Comparison of ENCODE assay signal across 7 cellular contexts in the genomic region with DNA sequence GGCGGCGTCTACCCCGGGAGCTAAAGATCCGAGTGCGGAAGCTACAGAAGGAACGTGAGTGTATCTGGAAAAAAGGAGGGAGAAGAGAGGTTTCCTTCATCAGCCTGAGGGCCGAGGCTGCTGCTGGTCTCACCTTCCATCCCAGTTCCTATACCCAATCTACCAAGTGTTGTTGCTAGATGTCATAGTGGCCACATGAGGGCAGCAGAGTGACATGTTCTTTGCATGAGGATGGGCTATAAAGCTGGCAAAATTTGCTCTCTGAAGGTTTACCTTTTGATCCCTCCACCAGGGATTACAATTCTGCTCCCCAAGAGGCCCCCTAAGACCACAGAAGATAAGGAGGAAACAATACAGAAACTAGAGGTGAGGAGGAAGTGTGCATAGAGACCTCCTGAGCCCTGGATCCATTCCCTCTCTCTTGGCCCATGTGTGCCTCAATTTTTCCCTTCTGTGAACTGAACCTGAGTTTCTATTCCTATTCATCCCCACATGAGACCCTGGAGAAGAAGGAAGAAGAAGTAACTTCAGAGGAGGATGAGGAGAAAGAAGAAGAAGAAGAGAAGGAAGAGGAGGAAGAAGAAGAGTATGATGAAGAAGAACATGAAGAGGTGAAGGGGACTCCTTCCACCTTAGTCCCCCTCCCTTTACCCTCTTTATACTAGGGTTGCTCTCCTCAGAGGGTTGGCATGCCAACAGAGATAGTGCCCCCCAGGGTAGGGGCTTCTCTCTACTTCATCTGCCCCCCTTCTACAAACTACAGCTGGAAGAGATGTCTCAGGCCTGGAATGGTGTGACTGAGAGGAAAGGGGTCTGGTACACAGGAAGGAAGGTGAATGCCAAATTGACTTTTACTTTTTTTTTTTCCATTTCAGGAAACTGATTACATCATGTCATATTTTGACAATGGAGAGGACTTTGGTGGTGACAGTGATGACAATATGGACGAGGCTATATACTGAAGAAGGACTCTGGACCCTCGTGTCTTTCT. TPM values are rescaled to one million over a fixed set of nuclear protein-coding genes. Genes with fewer than 3 reads are reported as not detected.
DNase-seq lines count a peak whose midpoint lies in the region; ATAC-seq, FAIRE-seq and TF ChIP-seq lines count a peak whose summit lies in the region.

No MANE protein-coding gene starts in this region.

- H3K27me3 ChIP-seq in cardiac muscle cell, result no peaks in the 10 kb centered on the region
- H3K27me3 ChIP-seq in ovary, result no peaks in the 10 kb centered on the region

- FAIRE-seq in GM12892 (lab: Jason Lieb, UNC), result peak; percentile 92

- peak; percentile 84 for TF ChIP-seq CTCF in cardiac muscle cell (IDR thresholded peaks at IDR 0.05; ENCODE audit: low read depth, low read length)
- TF ChIP-seq CTCF in ovary (IDR thresholded peaks at IDR 0.05), result peak; percentile 65 to 94 (median 91)

- H3K4me1 ChIP-seq in cardiac muscle cell (ENCODE audit: low read depth) (peaks cover 44% of the 10 kb centered on the region), ovary (ENCODE audit: insufficient read depth) (peaks cover 27% of the 10 kb centered on the region)

- ATAC-seq in SK-N-SH treated with all-trans-retinoic acid at 6 μM for 48 hours (peak; percentile 54), HG03025 (IDR thresholded peaks at IDR 0.05; ENCODE audit: low FRiP score, unreplicated experiment) (no peak)
- peak; percentile 42 for ATAC-seq in activated naive CD8-positive, alpha-beta T cell treated with anti-CD3 and anti-CD28 coated beads, Interleukin-2, amount 50 U/mL, for 24 hours

- H3K36me3 ChIP-seq in cardiac muscle cell (no peaks in the 10 kb centered on the region), ovary (no peaks in the 10 kb centered on the region)

- H3K4me3 ChIP-seq in cardiac muscle cell (no peak overlapping the region), ovary (peak overlapping the region; percentile 5)

- TF ChIP-seq POLR2A in GM12892 (IDR thresholded peaks at IDR 0.05; ENCODE audit: low read depth, low read length) (no peak), ovary (IDR thresholded peaks at IDR 0.05) (no peak)

- H3K9me3 ChIP-seq in cardiac muscle cell (ENCODE audit: low read depth) (no peaks in the 10 kb centered on the region), ovary (no peaks in the 10 kb centered on the region)

- 24 to 30% (median 24%) methylated on average over 9 of the region's 9 CpGs for WGBS in ovary, 3 donors

- no peaks in the 10 kb centered on the region for H3K9me3 Mint-ChIP-seq in activated naive CD8-positive, alpha-beta T cell treated with anti-CD3 and anti-CD28 coated beads, Interleukin-2, amount 50 U/mL, for 24 hours

- H3K4me1 Mint-ChIP-seq in activated naive CD8-positive, alpha-beta T cell treated with anti-CD3 and anti-CD28 coated beads, Interleukin-2, amount 50 U/mL, for 24 hours, result peaks cover 18% of the 10 kb centered on the region

- intact Hi-C loops in ovary (cut with DNase I), result loop anchor here in 2 of 4 donors (2.0 kb wide), 2 partner anchors 29 to 35 kb away; no protein-coding TSS in a partner anchor

- H3K27me3 Mint-ChIP-seq in activated naive CD8-positive, alpha-beta T cell treated with anti-CD3 and anti-CD28 coated beads, Interleukin-2, amount 50 U/mL, for 24 hours, result no peaks in the 10 kb centered on the region

- no peak for TF ChIP-seq EP300 in ovary (IDR thresholded peaks at IDR 0.05)

- H3K36me3 Mint-ChIP-seq in activated naive CD8-positive, alpha-beta T cell treated with anti-CD3 and anti-CD28 coated beads, Interleukin-2, amount 50 U/mL, for 24 hours (ENCODE audit: low read depth), result no peaks in the 10 kb centered on the region

- H3K27ac ChIP-seq in cardiac muscle cell, result peak overlapping the region; percentile 94
- H3K27ac ChIP-seq in ovary, result peak overlapping the region; percentile 72 to 76

- DNase-seq in GM12892 (ENCODE audit: insufficient read length), result peak; percentile 61
- peak; percentile 85 for DNase-seq in NCI-H1092 treated with DMSO at 0.1 percent for 48 hours (lab: John Stamatoyannopoulos, UW)
- peak; percentile 69 for DNase-seq in activated naive CD8-positive, alpha-beta T cell treated with anti-CD3 and anti-CD28 coated beads, Interleukin-2, amount 50 U/mL, for 24 hours
- peak; percentile 83 to 89 for DNase-seq in cardiac muscle cell (ENCODE audit: low read depth in 1 of 2, low spot score in 1 of 2)
- peak; percentile 75 to 89 (median 80) for DNase-seq in ovary

- no peak overlapping the region for H3K4me3 Mint-ChIP-seq in activated naive CD8-positive, alpha-beta T cell treated with anti-CD3 and anti-CD28 coated beads, Interleukin-2, amount 50 U/mL, for 24 hours

- H3K27ac Mint-ChIP-seq in activated naive CD8-positive, alpha-beta T cell treated with anti-CD3 and anti-CD28 coated beads, Interleukin-2, amount 50 U/mL, for 24 hours, result no peak overlapping the region

TF ChIP-seq in SK-N-SH treated with all-trans-retinoic acid at 6 μM for 48 hours, 23 proteins besides CTCF, POLR2A, EP300 and RAD21:
- no peak for TF ChIP-seq PPARA (CRISPR knock-in tag; IDR thresholded peaks at IDR 0.05; ENCODE audit: borderline replicate concordance)
TF ChIP-seq in SK-N-SH treated with all-trans-retinoic acid at 6 μM for 48 hours: peak in this region for 0.

RNA-seq across cellular contexts. Expression of gene POLR3GL, which starts 13.3 kb away (rescaled TPM):
- polyA plus RNA-seq in GM12892 (2012; ENCODE audit: missing spikeins), result 27.0 TPM
- total RNA-seq in cardiac muscle cell, result 20.6 and 43.4 TPM in 2 replicates
- 65.1 and 88.2 TPM in 2 replicates for polyA plus RNA-seq in cardiac muscle cell
- total RNA-seq in ovary, result 10 to 100 TPM; 16.7 to 27.9 (median 23.4) TPM
- 10 to 100 TPM; 40.6 to 51.4 TPM for polyA plus RNA-seq in ovary

RNA-seq across cellular contexts. Expression of gene ANKRD34A, which starts 13.4 kb away (rescaled TPM):
- polyA plus RNA-seq in GM12892 (2012; ENCODE audit: missing spikeins), result 0.49 TPM
- total RNA-seq in cardiac muscle cell (4.3 and 5.7 TPM in 2 replicates), ovary (1 to 10 TPM in 6 of 7 donors, under 1 TPM in 1; 0.48 to 5.2 (median 3.1) TPM)
- polyA plus RNA-seq in cardiac muscle cell (2.7 and 5.4 TPM in 2 replicates), ovary (under 1 TPM; 0.50 to 0.62 TPM)

RNA-seq across cellular contexts. Expression of gene TXNIP, which starts 18.6 kb away (rescaled TPM):
- 104 TPM for polyA plus RNA-seq in GM12892 (2012; ENCODE audit: missing spikeins)
- total RNA-seq in cardiac muscle cell (190 and 260 TPM in 2 replicates), ovary (1,000 to 10,000 TPM in 1 of 7 donors, 100 to 1,000 TPM in 6; 335 to 1,406 (median 617) TPM)
- polyA plus RNA-seq in cardiac muscle cell (172 and 303 TPM in 2 replicates), ovary (1,000 to 10,000 TPM in 1 of 2 donors, 100 to 1,000 TPM in 1; 570 to 1,154 TPM)

RNA-seq across cellular contexts. Expression of gene LIX1L, which starts 20.0 kb away (rescaled TPM):
- polyA plus RNA-seq in GM12892 (2012; ENCODE audit: missing spikeins), result 15.7 TPM
- total RNA-seq in cardiac muscle cell (33.4 and 39.2 TPM in 2 replicates), ovary (100 to 1,000 TPM in 1 of 7 donors, 10 to 100 TPM in 6; 37.9 to 102 (median 73.9) TPM)
- polyA plus RNA-seq in cardiac muscle cell (46.4 and 59.0 TPM in 2 replicates), ovary (10 to 100 TPM; 28.7 to 52.6 TPM)

RNA-seq across cellular contexts. Expression of gene HJV, which starts 43.8 kb away (rescaled TPM):
- not detected for polyA plus RNA-seq in GM12892 (2012; ENCODE audit: missing spikeins)
- total RNA-seq in cardiac muscle cell (0.18 TPM in 1 of 2 replicates, not detected in the other), ovary (not detected)
- polyA plus RNA-seq in cardiac muscle cell (not detected in 2 replicates), ovary (not detected)
